ENCODE assay signal across 14 cellular contexts in genomic region chr17:30377574-30377973, GRCh38. TPM values are rescaled to one million over a fixed set of nuclear protein-coding genes. Genes with fewer than 3 reads are reported as not detected.
DNase-seq lines count a peak whose midpoint lies in the region; ATAC-seq and TF ChIP-seq lines count a peak whose summit lies in the region.
"Had no signal": no experiment of that assay in that cellular context is flagged by ENCODE, and none has a peak within 500 bp of the region (broad histone marks: within the 10 kb centered on the region; RNA-seq: fewer than 3 reads in every experiment).

No MANE protein-coding gene starts in this region.

- no peak for DNase-seq in activated naive CD4-positive, alpha-beta T cell treated with Interleukin-2 at 50 U/mL for 16 hours
- no peak for DNase-seq in activated T-helper 2 cell treated with anti-CD3 and anti-CD28 coated beads, Interferon-gamma antibody, Interleukin-2, Interleukin-4, amounts not matched to agents 10 μg/mL and 5 μg/mL and 100 μg/mL, durations not matched to agents 14 hours and 24 hours and 36 hours (ENCODE audit: low spot score)
- DNase-seq in lower lobe of right lung (no peak), type B pancreatic cell (ENCODE audit: extremely low spot score, unreplicated experiment) (no peak), NCI-H69 (lab: John Stamatoyannopoulos, UW) (no peak), NCI-H510A treated with DMSO at 0.1 percent for 48 hours (lab: John Stamatoyannopoulos, UW) (no peak)
- DNase-seq: NCI-H2081 treated with DMSO at 0.1 percent for 48 hours, tibial artery had no signal

- ATAC-seq in lower lobe of right lung (no peak), HG02610 (IDR thresholded peaks at IDR 0.05; ENCODE audit: unreplicated experiment) (no peak)

- peaks cover 8% of the 10 kb centered on the region for H3K36me3 Mint-ChIP-seq in activated naive CD4-positive, alpha-beta T cell treated with anti-CD3 and anti-CD28 coated beads, Interleukin-2, amount 50 U/mL, for 24 hours
- peaks cover 12% of the 10 kb centered on the region for H3K36me3 Mint-ChIP-seq in activated T-helper 2 cell treated with anti-CD3 and anti-CD28 coated beads, Interferon-gamma antibody, Interleukin-2, Interleukin-4, amounts not matched to agents 10 μg/mL and 5 μg/mL and 100 μg/mL, durations not matched to agents 14 hours and 24 hours and 36 hours (ENCODE audit: low read depth)
- H3K36me3 Mint-ChIP-seq in type B pancreatic cell: no peaks in the 10 kb centered on the region

- peaks cover 64% of the 10 kb centered on the region for H3K4me1 Mint-ChIP-seq in activated naive CD4-positive, alpha-beta T cell treated with anti-CD3 and anti-CD28 coated beads, Interleukin-2, amount 50 U/mL, for 24 hours
- H3K4me1 Mint-ChIP-seq in activated T-helper 2 cell treated with anti-CD3 and anti-CD28 coated beads, Interferon-gamma antibody, Interleukin-2, Interleukin-4, amounts not matched to agents 10 μg/mL and 5 μg/mL and 100 μg/mL, durations not matched to agents 14 hours and 24 hours and 36 hours (ENCODE audit: low read depth): peaks cover 52% of the 10 kb centered on the region
- peaks cover 38% of the 10 kb centered on the region for H3K4me1 Mint-ChIP-seq in type B pancreatic cell (ENCODE audit: unreplicated experiment)

- TF ChIP-seq CTCF in lower lobe of right lung (IDR thresholded peaks at IDR 0.05) (no peak), type B pancreatic cell (conservative IDR thresholded peaks at IDR 0.05) (no peak)

- H3K36me3 ChIP-seq in lower lobe of right lung: no peaks in the 10 kb centered on the region
- H3K36me3 ChIP-seq: BE2C, tibial artery had no signal

- no peaks in the 10 kb centered on the region for H3K27me3 ChIP-seq in lower lobe of right lung (ENCODE audit: low read depth)
- H3K27me3 ChIP-seq: BE2C had no signal

- peak overlapping the region; percentile 25 for H3K27ac ChIP-seq in lower lobe of right lung

- no peaks in the 10 kb centered on the region for H3K27me3 Mint-ChIP-seq in activated naive CD4-positive, alpha-beta T cell treated with anti-CD3 and anti-CD28 coated beads, Interleukin-2, amount 50 U/mL, for 24 hours
- peaks cover 4% of the 10 kb centered on the region for H3K27me3 Mint-ChIP-seq in activated T-helper 2 cell treated with anti-CD3 and anti-CD28 coated beads, Interferon-gamma antibody, Interleukin-2, Interleukin-4, amounts not matched to agents 10 μg/mL and 5 μg/mL and 100 μg/mL, durations not matched to agents 14 hours and 24 hours and 36 hours (ENCODE audit: low read depth)
- no peaks in the 10 kb centered on the region for H3K27me3 Mint-ChIP-seq in type B pancreatic cell

- intact Hi-C loops in activated T-helper 2 cell treated with anti-CD3 and anti-CD28 coated beads, Interferon-gamma antibody, Interleukin-2, Interleukin-4, amounts not matched to agents 10 μg/mL and 5 μg/mL and 100 μg/mL, durations not matched to agents 14 hours and 24 hours and 36 hours (cut with micrococcal nuclease): loop anchor here (5.0 kb wide), 1 partner anchor 100 kb away; the partner anchor contains the start of gene GOSR1
- intact Hi-C loops in lower lobe of right lung (cut with DNase I): no loop called here

- H3K4me3 Mint-ChIP-seq in activated naive CD4-positive, alpha-beta T cell treated with anti-CD3 and anti-CD28 coated beads, Interleukin-2, amount 50 U/mL, for 24 hours: peak overlapping the region; percentile 92
- H3K4me3 Mint-ChIP-seq in activated T-helper 2 cell treated with anti-CD3 and anti-CD28 coated beads, Interferon-gamma antibody, Interleukin-2, Interleukin-4, amounts not matched to agents 10 μg/mL and 5 μg/mL and 100 μg/mL, durations not matched to agents 14 hours and 24 hours and 36 hours (ENCODE audit: low read depth): peak overlapping the region; percentile 80
- H3K4me3 Mint-ChIP-seq in type B pancreatic cell: peak overlapping the region; percentile 92

- no peak overlapping the region for H3K4me3 ChIP-seq in lower lobe of right lung

- no peaks in the 10 kb centered on the region for H3K9me3 Mint-ChIP-seq in activated naive CD4-positive, alpha-beta T cell treated with anti-CD3 and anti-CD28 coated beads, Interleukin-2, amount 50 U/mL, for 24 hours
- H3K9me3 Mint-ChIP-seq in activated T-helper 2 cell treated with anti-CD3 and anti-CD28 coated beads, Interferon-gamma antibody, Interleukin-2, Interleukin-4, amounts not matched to agents 10 μg/mL and 5 μg/mL and 100 μg/mL, durations not matched to agents 14 hours and 24 hours and 36 hours: no peaks in the 10 kb centered on the region
- no peaks in the 10 kb centered on the region for H3K9me3 Mint-ChIP-seq in type B pancreatic cell
- H3K9me3 Mint-ChIP-seq: dendritic cell treated with granulocyte-macrophage colony-stimulating factor and Interleukin-4, amounts not matched to agents 40 ng/mL and 50 ng/mL, for 4 days had no signal

- H3K9me3 ChIP-seq in lower lobe of right lung: no peaks in the 10 kb centered on the region
- H3K9me3 ChIP-seq: BE2C, tibial artery had no signal

- H3K27ac Mint-ChIP-seq in activated naive CD4-positive, alpha-beta T cell treated with anti-CD3 and anti-CD28 coated beads, Interleukin-2, amount 50 U/mL, for 24 hours: peak overlapping the region; percentile 97
- no peak overlapping the region for H3K27ac Mint-ChIP-seq in activated T-helper 2 cell treated with anti-CD3 and anti-CD28 coated beads, Interferon-gamma antibody, Interleukin-2, Interleukin-4, amounts not matched to agents 10 μg/mL and 5 μg/mL and 100 μg/mL, durations not matched to agents 14 hours and 24 hours and 36 hours
- H3K27ac Mint-ChIP-seq in type B pancreatic cell: peak overlapping the region; percentile 66

- H3K4me1 ChIP-seq in lower lobe of right lung: peaks cover 41% of the 10 kb centered on the region
- H3K4me1 ChIP-seq: BE2C had no signal

RNA-seq across cellular contexts. Expression of gene CPD, which starts 1.2 kb away (rescaled TPM):
- 26.0 and 31.5 TPM in 2 replicates for total RNA-seq in activated T-helper 2 cell treated with anti-CD3 and anti-CD28 coated beads, Interferon-gamma antibody, Interleukin-2, Interleukin-4, amounts not matched to agents 10 μg/mL and 5 μg/mL and 100 μg/mL, durations not matched to agents 14 hours and 24 hours and 36 hours
- 68.9 TPM for total RNA-seq in lower lobe of right lung
- 56.2 and 71.2 TPM in 2 replicates for total RNA-seq in type B pancreatic cell (ENCODE audit: low replicate concordance)

RNA-seq across cellular contexts. Expression of gene TMIGD1, which starts 43.7 kb away (rescaled TPM):
- total RNA-seq in activated T-helper 2 cell treated with anti-CD3 and anti-CD28 coated beads, Interferon-gamma antibody, Interleukin-2, Interleukin-4, amounts not matched to agents 10 μg/mL and 5 μg/mL and 100 μg/mL, durations not matched to agents 14 hours and 24 hours and 36 hours: not detected in 2 replicates
- total RNA-seq in lower lobe of right lung (not detected), type B pancreatic cell (ENCODE audit: low replicate concordance) (0.24 TPM in 1 of 2 replicates, not detected in the other)
- total RNA-seq: lung, right cardiac atrium had no signal
